In the genomic region with DNA sequence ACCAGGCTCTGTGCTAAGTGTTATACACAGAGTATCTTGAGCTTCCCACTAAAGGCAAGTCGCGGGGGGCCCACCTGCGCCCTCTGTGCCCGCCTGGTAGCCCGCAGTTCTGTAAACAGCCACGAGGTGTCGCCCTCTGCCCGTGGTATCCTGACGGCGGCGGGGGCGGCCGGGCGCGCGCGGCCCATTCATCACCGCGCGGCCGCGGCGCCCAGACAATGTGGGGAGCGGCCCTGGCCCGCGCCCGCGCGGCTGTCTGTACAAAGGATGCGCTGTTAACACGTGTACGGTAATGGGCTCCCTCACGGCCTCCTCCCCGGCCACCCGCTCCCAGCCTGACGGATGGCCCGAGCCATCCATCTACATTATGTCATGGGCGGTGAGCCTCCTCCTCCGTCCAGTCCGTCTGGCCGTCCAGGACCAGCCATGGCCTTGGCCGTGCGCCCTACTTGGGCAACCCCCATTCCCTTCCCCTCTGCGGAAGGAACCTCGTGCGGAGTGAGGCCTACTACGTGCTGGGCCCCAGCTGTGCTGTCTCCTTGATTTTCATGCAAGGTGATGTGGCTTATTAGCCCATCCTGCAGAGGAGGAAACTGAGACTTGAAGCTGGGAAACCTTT, we compare ENCODE assay signal across 8 cellular contexts.
DNase-seq lines count a peak whose midpoint lies in the region; ATAC-seq and TF ChIP-seq lines count a peak whose summit lies in the region.

No MANE protein-coding gene starts in this region.

- TF ChIP-seq CTCF in GM06990 (IDR thresholded peaks at IDR 0.05; ENCODE audit: insufficient read depth, low read length, poor library complexity, severe bottlenecking) (peak; percentile 59), nephron (IDR thresholded peaks at IDR 0.05; ENCODE audit: unreplicated experiment in 3 of 3) (peak; percentile 96 to 97 (median 96))

- peaks cover 7% of the 10 kb centered on the region for H3K36me3 Mint-ChIP-seq in nephron (ENCODE audit: low read depth)

- no peaks in the 10 kb centered on the region for H3K4me1 Mint-ChIP-seq in nephron

- peaks cover 10% of the 10 kb centered on the region for H3K9me3 Mint-ChIP-seq in nephron

- H3K4me3 ChIP-seq in GM06990 (replicated peaks; ENCODE audit: low read depth, low read length): no peak overlapping the region

- H3K27ac Mint-ChIP-seq in nephron: no peak overlapping the region

- DNase-seq in GM06990 (ENCODE audit: extremely low read depth, insufficient read length) (peak; percentile 56), NCI-H2171 (lab: John Stamatoyannopoulos, UW) (peak; percentile 63), activated T-cell treated with anti-CD3 and anti-CD28 coated beads for 4 hours (peak; percentile 25), fibroblast of peridontal ligament (ENCODE audit: extremely low read depth) (peak; percentile 23), superior temporal gyrus (ENCODE audit: extremely low spot score) (peak; percentile 81), OCI-M2 (lab: John Stamatoyannopoulos, UW; ENCODE audit: unreplicated experiment) (no peak)

- H3K36me3 ChIP-seq in GM06990 (ENCODE audit: control insufficient read depth, insufficient read depth, low read length): no peaks in the 10 kb centered on the region

- ATAC-seq in HG03442 (IDR thresholded peaks at IDR 0.05; ENCODE audit: unreplicated experiment): no peak

- H3K4me3 Mint-ChIP-seq in nephron: peak overlapping the region in 2 of 3 experiments; percentile 26 to 49

- no peaks in the 10 kb centered on the region for H3K27me3 ChIP-seq in GM06990 (replicated peaks; ENCODE audit: control insufficient read depth, insufficient read depth, low read length)

- H3K27me3 Mint-ChIP-seq in nephron (ENCODE audit: low read depth): peaks cover 14% of the 10 kb centered on the region
